In genomic region chr5:147453901-147454814, GRCh38 we compare ENCODE assay signal across 8 cellular contexts. TPM values are rescaled to one million over a fixed set of nuclear protein-coding genes. Genes with fewer than 3 reads are reported as not detected.
DNase-seq lines count a peak whose midpoint lies in the region; ATAC-seq and TF ChIP-seq lines count a peak whose summit lies in the region.

No MANE protein-coding gene starts in this region.

- H3K4me2 ChIP-seq in osteoblast (ENCODE audit: insufficient read depth, low read length) = peak overlapping the region; percentile 72

- peaks cover 26% of the 10 kb centered on the region for H3K79me2 ChIP-seq in osteoblast (ENCODE audit: insufficient read depth, low read length)

- H3K36me3 ChIP-seq in ES-I3 (ENCODE audit: insufficient read depth, low read length) (no peaks in the 10 kb centered on the region), HAP-1 (replicated peaks) (no peaks in the 10 kb centered on the region), osteoblast (ENCODE audit: insufficient read depth, low read length) (no peaks in the 10 kb centered on the region), testis (ENCODE audit: low read depth, missing control alignments) (no peaks in the 10 kb centered on the region)

- peak overlapping the region; percentile 87 for H3K4me3 Mint-ChIP-seq in glutamatergic neuron (ENCODE audit: unreplicated experiment)

- peaks cover 7% of the 10 kb centered on the region for H4K20me1 ChIP-seq in osteoblast (ENCODE audit: insufficient read depth, low read length)

- peaks cover 0 to 5% of the 10 kb centered on the region in 2 donors for H3K9me3 Mint-ChIP-seq in activated naive CD4-positive, alpha-beta T cell treated with anti-CD3 and anti-CD28 coated beads, Interleukin-2, amount 50 U/mL, for 72 hours
- peaks cover 34% of the 10 kb centered on the region for H3K9me3 Mint-ChIP-seq in glutamatergic neuron (ENCODE audit: unreplicated experiment)

- TF ChIP-seq CTCF in glutamatergic neuron (IDR thresholded peaks at IDR 0.05; ENCODE audit: partially characterized antibody, unreplicated experiment) = peak; percentile 96
- TF ChIP-seq CTCF in osteoblast (IDR thresholded peaks at IDR 0.05; ENCODE audit: extremely low read depth, low read depth, low read length) = peak; percentile 86
- peak; percentile 82 to 98 (median 83) for TF ChIP-seq CTCF in testis (IDR thresholded peaks at IDR 0.05)

- H3K36me3 Mint-ChIP-seq in activated naive CD4-positive, alpha-beta T cell treated with anti-CD3 and anti-CD28 coated beads, Interleukin-2, amount 50 U/mL, for 72 hours = peaks cover 0 to 14% of the 10 kb centered on the region in 2 donors
- H3K36me3 Mint-ChIP-seq in glutamatergic neuron (ENCODE audit: unreplicated experiment) = no peaks in the 10 kb centered on the region

- H3K27ac ChIP-seq in osteoblast (ENCODE audit: low read depth, low read length) (peak overlapping the region; percentile 77), testis (peak overlapping the region; percentile 83 to 91)

- H3K4me3 ChIP-seq in HAP-1 (peak overlapping the region; percentile 47), osteoblast (ENCODE audit: insufficient read depth, low read length) (peak overlapping the region; percentile 80), testis (peak overlapping the region; percentile 67 to 87)

- peaks cover 35% of the 10 kb centered on the region for H3K4me1 Mint-ChIP-seq in glutamatergic neuron (ENCODE audit: low read depth, unreplicated experiment)

- no peak overlapping the region for H3K27ac Mint-ChIP-seq in activated naive CD4-positive, alpha-beta T cell treated with anti-CD3 and anti-CD28 coated beads, Interleukin-2, amount 50 U/mL, for 72 hours
- H3K27ac Mint-ChIP-seq in glutamatergic neuron (ENCODE audit: unreplicated experiment) = peak overlapping the region; percentile 96

- no peak for TF ChIP-seq POLR2A in testis (IDR thresholded peaks at IDR 0.05)

- H2AFZ ChIP-seq in osteoblast (ENCODE audit: low read length) = peak overlapping the region; percentile 20

- DNase-seq in HAP-1 (ENCODE audit: low spot score in 2 of 2) (peak; percentile 78 to 94), M059J (ENCODE audit: low read depth) (peak; percentile 86), SK-N-DZ (ENCODE audit: low spot score) (peak; percentile 90), glutamatergic neuron (peak; percentile 97), osteoblast (ENCODE audit: insufficient read length, low spot score, missing footprints) (peak; percentile 98), testis (peak; percentile 88)
- peak in 1 of 2 donors; percentile 80 for DNase-seq in activated naive CD4-positive, alpha-beta T cell treated with anti-CD3 and anti-CD28 coated beads, Interleukin-2, amount 50 U/mL, for 72 hours (ENCODE audit: low spot score in 2 of 2)

- peak; percentile 53 to 89 for ATAC-seq in activated naive CD4-positive, alpha-beta T cell treated with anti-CD3 and anti-CD28 coated beads, Interleukin-2, amount 50 U/mL, for 72 hours

- H3K27me3 ChIP-seq in HAP-1 (ENCODE audit: low read depth) = peaks cover 6% of the 10 kb centered on the region
- H3K27me3 ChIP-seq in osteoblast (ENCODE audit: insufficient read depth, low read length) = peaks cover 5% of the 10 kb centered on the region
- H3K27me3 ChIP-seq in testis = no peaks in the 10 kb centered on the region

- peaks cover 33% of the 10 kb centered on the region for H3K27me3 Mint-ChIP-seq in glutamatergic neuron (ENCODE audit: unreplicated experiment)

- H3K9ac ChIP-seq in ES-I3 (ENCODE audit: low read depth, low read length) = peak overlapping the region; percentile 85

- intact Hi-C loops in testis (cut with DNase I; ENCODE audit: low total_unique reads) = loop anchor here (10.0 kb wide), 1 partner anchor 101 kb away; no protein-coding TSS in a partner anchor

- 2% methylated on average over 23 to 45 of the region's 54 CpGs for WGBS in testis, 2 donors

- in situ Hi-C loops in HAP-1 (cut with MboI; ENCODE audit: low sequenced_read_pairs) = loop anchor here (5.0 kb wide), 1 partner anchor 108 kb away; no protein-coding TSS in a partner anchor

- H3K4me1 ChIP-seq in ES-I3 (ENCODE audit: insufficient read depth, low read length) = peaks cover 23% of the 10 kb centered on the region
- peaks cover 16% of the 10 kb centered on the region for H3K4me1 ChIP-seq in HAP-1
- H3K4me1 ChIP-seq in osteoblast (ENCODE audit: insufficient read depth, low read length) = peaks cover 19% of the 10 kb centered on the region
- peaks cover 8% of the 10 kb centered on the region for H3K4me1 ChIP-seq in testis

- no peaks in the 10 kb centered on the region for H3K9me3 ChIP-seq in ES-I3 (ENCODE audit: control insufficient read depth, insufficient read depth, low read length)
- H3K9me3 ChIP-seq in HAP-1 = no peaks in the 10 kb centered on the region
- no peaks in the 10 kb centered on the region for H3K9me3 ChIP-seq in osteoblast (ENCODE audit: low read depth, low read length)
- H3K9me3 ChIP-seq in testis = no peaks in the 10 kb centered on the region

RNA-seq across cellular contexts. Expression of gene DPYSL3, which starts 55.7 kb away (rescaled TPM):
- 70.7 and 88.2 TPM in 2 replicates for total RNA-seq in M059J (2014; rRNA removed; shearing (Covaris generic))
- 18.9 and 19.3 TPM in 2 replicates for polyA plus RNA-seq in SK-N-DZ (2014; cell fraction: cytosol; rRNA removed)
- 15.7 and 21.6 TPM in 2 replicates for polyA plus RNA-seq in SK-N-DZ (2014; cell fraction: nucleus; rRNA removed)
- total RNA-seq in activated naive CD4-positive, alpha-beta T cell treated with anti-CD3 and anti-CD28 coated beads, Interleukin-2, amount 50 U/mL, for 72 hours = under 1 TPM in 1 of 2 donors, not detected in 1; 0.54 TPM
- 571 TPM for total RNA-seq in glutamatergic neuron (ENCODE audit: unreplicated experiment)
- 80.4 and 119 TPM in 2 replicates for total RNA-seq in osteoblast
- total RNA-seq in testis = 10 to 100 TPM; 42.5 to 68.9 TPM
- 71.6 TPM for polyA plus RNA-seq in testis (ENCODE audit: insufficient read depth, low read depth, low replicate concordance)

Comparison
In these comparisons a context has a peak if more than half of its experiments do, and no peak if none do; other contexts are left out.
1. RNA of gene DPYSL3, which starts 55.7 kb away (total RNA-seq): 571 TPM in glutamatergic neuron (single experiment), 80.4 to 119 TPM in osteoblast, 70.7 to 88.2 TPM in M059J and 42.5 to 68.9 TPM in testis; 0.54 TPM in activated naive CD4-positive, alpha-beta T cell treated with anti-CD3 and anti-CD28 coated beads, Interleukin-2, amount 50 U/mL, for 72 hours; every median in the first group is over 10 times any median in the second.
2. Peak in every context shown above with its lines, with median percentiles within 50 percentile points of each other: H3K4me3 ChIP-seq and CTCF ChIP-seq.